ENCODE assay signal across 1 cellular context in the genomic region with DNA sequence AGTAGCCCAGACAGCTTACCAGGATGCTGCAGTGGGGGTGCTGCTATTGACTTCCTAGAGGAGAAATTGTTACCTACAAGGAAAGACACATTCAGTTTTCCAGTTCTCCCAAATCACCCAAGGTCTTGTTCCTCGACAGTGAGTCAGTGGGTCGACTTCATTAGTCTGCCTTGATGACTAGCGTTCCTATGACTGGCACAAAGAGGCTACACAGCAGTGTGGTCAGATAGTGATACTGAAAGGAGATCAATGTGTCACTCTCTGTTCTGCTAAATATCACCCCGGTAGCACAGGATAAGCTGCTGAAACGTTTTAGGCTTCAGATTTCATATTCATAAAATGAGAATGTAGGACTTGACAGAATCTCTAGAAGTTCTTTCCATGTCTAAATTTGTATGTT.
TF ChIP-seq lines count a peak whose summit lies in the region.

No MANE protein-coding gene starts in this region.

TF ChIP-seq in GM23338, 12 proteins besides CTCF, POLR2A, EP300 and RAD21 (continued from another document):
- TF ChIP-seq ZNF462 (CRISPR knock-in tag; IDR thresholded peaks at IDR 0.05) (no peak), NANOG (IDR thresholded peaks at IDR 0.05; ENCODE audit: borderline replicate concordance) (no peak), STAT1 (IDR thresholded peaks at IDR 0.05; ENCODE audit: unreplicated experiment) (no peak), JUNB (IDR thresholded peaks at IDR 0.05; ENCODE audit: unreplicated experiment) (no peak)
- TF ChIP-seq, protein P1, sequence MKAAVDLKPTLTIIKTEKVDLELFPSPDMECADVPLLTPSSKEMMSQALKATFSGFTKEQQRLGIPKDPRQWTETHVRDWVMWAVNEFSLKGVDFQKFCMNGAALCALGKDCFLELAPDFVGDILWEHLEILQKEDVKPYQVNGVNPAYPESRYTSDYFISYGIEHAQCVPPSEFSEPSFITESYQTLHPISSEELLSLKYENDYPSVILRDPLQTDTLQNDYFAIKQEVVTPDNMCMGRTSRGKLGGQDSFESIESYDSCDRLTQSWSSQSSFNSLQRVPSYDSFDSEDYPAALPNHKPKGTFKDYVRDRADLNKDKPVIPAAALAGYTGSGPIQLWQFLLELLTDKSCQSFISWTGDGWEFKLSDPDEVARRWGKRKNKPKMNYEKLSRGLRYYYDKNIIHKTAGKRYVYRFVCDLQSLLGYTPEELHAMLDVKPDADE (IDR thresholded peaks at IDR 0.05): no peak
TF ChIP-seq in GM23338: peak in this region for 0.
